Comparison of ENCODE assay signal across 17 cellular contexts in genomic region chr20:32649697-32650471, GRCh38. TPM values are rescaled to one million over a fixed set of nuclear protein-coding genes. Genes with fewer than 3 reads are reported as not detected.
"Had no signal": no experiment of that assay in that cellular context is flagged by ENCODE, and none has a peak within 500 bp of the region (broad histone marks: within the 10 kb centered on the region; RNA-seq: fewer than 3 reads in every experiment).

No MANE protein-coding gene starts in this region.

- H3K9me3 Mint-ChIP-seq: activated naive CD4-positive, alpha-beta T cell treated with anti-CD3 and anti-CD28 coated beads for 36 hours; activated T-helper 17 cell treated with anti-CD3 and anti-CD28 coated beads, Interleukin-2, amount 50 U/mL, for 72 hours; neural crest cell had no signal

- H3K4me3 ChIP-seq: coronary artery, gastroesophageal sphincter, pancreas, thyroid gland, vagina had no signal

- H3K9me3 ChIP-seq: gastroesophageal sphincter, pancreas, thyroid gland, vagina had no signal

- H3K27ac ChIP-seq: coronary artery, gastroesophageal sphincter, pancreas, thyroid gland, vagina, VCaP had no signal

- H3K36me3 ChIP-seq: gastroesophageal sphincter, pancreas, thyroid gland, vagina had no signal

- H3K27me3 ChIP-seq: pancreas, thyroid gland, vagina had no signal

- H3K4me1 Mint-ChIP-seq: activated T-helper 17 cell treated with anti-CD3 and anti-CD28 coated beads, Interleukin-2, amount 50 U/mL, for 72 hours had no signal

- H3K4me1 ChIP-seq: pancreas, vagina had no signal

- ATAC-seq: activated CD8-positive, alpha-beta T cell treated with anti-CD3 and anti-CD28 coated beads, Interleukin-2, amount 10 ng/mL, durations not matched to agents 7 days and 5 days; activated T-helper 17 cell treated with anti-CD3 and anti-CD28 coated beads, Interleukin-2, amount 50 U/mL, for 72 hours; pancreas; T-helper 17 cell had no signal

- H3K27me3 Mint-ChIP-seq: activated T-helper 17 cell treated with anti-CD3 and anti-CD28 coated beads, Interleukin-2, amount 50 U/mL, for 72 hours; T-helper 17 cell had no signal

- DNase-seq: activated CD4-positive, alpha-beta T cell treated with anti-CD3 and anti-CD28 coated beads for 48 hours; activated CD8-positive, alpha-beta T cell treated with anti-CD3 and anti-CD28 coated beads, Interleukin-2, amount 10 ng/mL, durations not matched to agents 7 days and 5 days; activated naive CD4-positive, alpha-beta T cell treated with anti-CD3 and anti-CD28 coated beads for 36 hours; effector CD8-positive, alpha-beta T cell; stimulated activated CD4-positive, alpha-beta T cell treated with anti-CD3 and anti-CD28 coated beads, Interleukin-4, amount 100 ng/mL, for 4 hours; T-helper 17 cell had no signal

- H3K27ac Mint-ChIP-seq: activated CD8-positive, alpha-beta T cell treated with anti-CD3 and anti-CD28 coated beads, Interleukin-2, amount 10 ng/mL, durations not matched to agents 7 days and 5 days; activated naive CD4-positive, alpha-beta T cell treated with anti-CD3 and anti-CD28 coated beads for 36 hours; activated T-helper 17 cell treated with anti-CD3 and anti-CD28 coated beads, Interleukin-2, amount 50 U/mL, for 72 hours; T-helper 17 cell had no signal

- FAIRE-seq: pancreas had no signal

- H3K4me3 Mint-ChIP-seq: activated CD8-positive, alpha-beta T cell treated with anti-CD3 and anti-CD28 coated beads, Interleukin-2, amount 10 ng/mL, durations not matched to agents 7 days and 5 days; activated naive CD4-positive, alpha-beta T cell treated with anti-CD3 and anti-CD28 coated beads for 36 hours; activated T-helper 17 cell treated with anti-CD3 and anti-CD28 coated beads, Interleukin-2, amount 50 U/mL, for 72 hours; neural crest cell; T-helper 17 cell had no signal

RNA-seq across cellular contexts. Expression of gene C20orf203, which starts 23.9 kb away (rescaled TPM):
- total RNA-seq: cardiac septum, kidney epithelial cell, vagina had no signal
- polyA plus RNA-seq: liver had no signal
